8 cellular contexts compared by ENCODE assay signal in genomic region chr2:11154460-11155325, GRCh38. TPM values are rescaled to one million over a fixed set of nuclear protein-coding genes. Genes with fewer than 3 reads are reported as not detected.
DNase-seq lines count a peak whose midpoint lies in the region; ATAC-seq, FAIRE-seq and TF ChIP-seq lines count a peak whose summit lies in the region.

No MANE protein-coding gene starts in this region.

- no peaks in the 10 kb centered on the region; the same call in 2 of the 3 replicates for H3K36me3 Mint-ChIP-seq in GM23338 (ENCODE audit: low read depth)
- no peaks in the 10 kb centered on the region for H3K36me3 Mint-ChIP-seq in activated T-helper 1 cell treated with anti-CD3 and anti-CD28 coated beads, Interleukin-12 subunit alpha, Interleukin-12 subunit beta, Interleukin-2, Interleukin-4 antibody, amounts not matched to agents 30 ng/mL and 10 ng/mL and 1 ng/mL, durations not matched to agents 14 hours and 24 hours and 36 hours (ENCODE audit: low read depth)
- no peaks in the 10 kb centered on the region for H3K36me3 Mint-ChIP-seq in natural killer cell
- H3K36me3 Mint-ChIP-seq in stimulated activated naive B cell treated with anti-CD40 and anti-IgM and Interleukin-4, amounts not matched to agents 10 μg/mL and 1 μg/mL and 100 μg/mL, for 72 hours: no peaks in the 10 kb centered on the region

- H4K20me1 ChIP-seq in GM23338 (replicated peaks; ENCODE audit: insufficient read depth) (no peaks in the 10 kb centered on the region), Karpas-422 (ENCODE audit: insufficient read depth, low read depth, low read length) (no peaks in the 10 kb centered on the region), fibroblast of lung (ENCODE audit: control insufficient read depth, extremely low read depth, insufficient read depth, low read length) (no peaks in the 10 kb centered on the region)

- H3K9me3 ChIP-seq in Karpas-422 (ENCODE audit: low read length) (no peaks in the 10 kb centered on the region), fibroblast of lung (ENCODE audit: control insufficient read depth, insufficient read depth, low read depth, low read length) (no peaks in the 10 kb centered on the region)

- H2AFZ ChIP-seq in GM23338 (peak overlapping the region; percentile 83), Karpas-422 (ENCODE audit: low read length) (peak overlapping the region; percentile 99), fibroblast of lung (ENCODE audit: low read length) (peak overlapping the region; percentile 94)

- H3K4me3 Mint-ChIP-seq in GM23338 (peak overlapping the region; percentile 71), natural killer cell (peak overlapping the region; percentile 75)
- H3K4me3 Mint-ChIP-seq in activated T-helper 1 cell treated with anti-CD3 and anti-CD28 coated beads, Interleukin-12 subunit alpha, Interleukin-12 subunit beta, Interleukin-2, Interleukin-4 antibody, amounts not matched to agents 30 ng/mL and 10 ng/mL and 1 ng/mL, durations not matched to agents 14 hours and 24 hours and 36 hours: peak overlapping the region; percentile 85
- peak overlapping the region; percentile 88 for H3K4me3 Mint-ChIP-seq in stimulated activated naive B cell treated with anti-CD40 and anti-IgM and Interleukin-4, amounts not matched to agents 10 μg/mL and 1 μg/mL and 100 μg/mL, for 72 hours

- intact Hi-C loops in activated T-helper 1 cell treated with anti-CD3 and anti-CD28 coated beads, Interleukin-12 subunit alpha, Interleukin-12 subunit beta, Interleukin-2, Interleukin-4 antibody, amounts not matched to agents 30 ng/mL and 10 ng/mL and 1 ng/mL, durations not matched to agents 14 hours and 24 hours and 36 hours (cut with micrococcal nuclease): loop anchor here (1.0 to 2.0 kb wide), 8 partner anchors 22 to 1732 kb away; partner anchors contain the start of genes CPSF3, ITGB1BP1, LPIN1 and PDIA6
- intact Hi-C loops in natural killer cell (cut with micrococcal nuclease): loop anchor here (2.0 to 10.0 kb wide), 3 partner anchors 22 to 313 kb away; partner anchors contain the start of genes E2F6 and ROCK2

- TF ChIP-seq CTCF in GM23338 (conservative IDR thresholded peaks at IDR 0.05; ENCODE audit: low read depth in 2 of 2): no peak
- TF ChIP-seq CTCF in fibroblast of lung (conservative IDR thresholded peaks at IDR 0.05 in 1 of 2, IDR thresholded peaks at IDR 0.05 in 1 of 2; ENCODE audit: low read depth in 1 of 2, low read length in 2 of 2): no peak
- no peak for TF ChIP-seq CTCF in natural killer cell (IDR thresholded peaks at IDR 0.05)

- peaks cover 6% of the 10 kb centered on the region; the same call in 1 of the 2 replicates for H3K27me3 ChIP-seq in GM23338 (ENCODE audit: insufficient read depth)
- H3K27me3 ChIP-seq in Karpas-422 (ENCODE audit: low read length): no peaks in the 10 kb centered on the region
- no peaks in the 10 kb centered on the region for H3K27me3 ChIP-seq in fibroblast of lung (ENCODE audit: control insufficient read depth, insufficient read depth, low read length)

- H3K4me2 ChIP-seq in GM23338 (peak overlapping the region; percentile 78), Karpas-422 (ENCODE audit: low read depth, low read length, poor library complexity, severe bottlenecking) (peak overlapping the region; percentile 100), fibroblast of lung (ENCODE audit: extremely low read depth, insufficient read depth, low read length) (peak overlapping the region; percentile 97)

- H3K9me2 ChIP-seq in GM23338 (ENCODE audit: insufficient read depth) (no peaks in the 10 kb centered on the region), Karpas-422 (replicated peaks; ENCODE audit: insufficient read depth, low read length) (no peaks in the 10 kb centered on the region)

- peak overlapping the region; percentile 82 for H3K9ac ChIP-seq in Karpas-422 (ENCODE audit: low read length)
- H3K9ac ChIP-seq in fibroblast of lung (ENCODE audit: insufficient read depth, low read length): peak overlapping the region; percentile 62

- H3K4me1 Mint-ChIP-seq in GM23338 (peaks cover 13% of the 10 kb centered on the region), natural killer cell (peaks cover 12 to 22% of the 10 kb centered on the region in 2 donors)
- peaks cover 12% of the 10 kb centered on the region for H3K4me1 Mint-ChIP-seq in activated T-helper 1 cell treated with anti-CD3 and anti-CD28 coated beads, Interleukin-12 subunit alpha, Interleukin-12 subunit beta, Interleukin-2, Interleukin-4 antibody, amounts not matched to agents 30 ng/mL and 10 ng/mL and 1 ng/mL, durations not matched to agents 14 hours and 24 hours and 36 hours (ENCODE audit: low read depth)
- H3K4me1 Mint-ChIP-seq in stimulated activated naive B cell treated with anti-CD40 and anti-IgM and Interleukin-4, amounts not matched to agents 10 μg/mL and 1 μg/mL and 100 μg/mL, for 72 hours: peaks cover 12 to 18% of the 10 kb centered on the region in 2 donors

- H3K27ac ChIP-seq in GM23338 (ENCODE audit: low read depth) (peak overlapping the region; percentile 89), Karpas-422 (ENCODE audit: low read length) (no peak overlapping the region), fibroblast of lung (ENCODE audit: insufficient read depth, low read length) (peak overlapping the region; percentile 90)

- DNase-seq in EH (ENCODE audit: low read depth): peak; percentile 97
- peak; percentile 97 for DNase-seq in GM23338 (ENCODE audit: low spot score)
- DNase-seq in Karpas-422: peak; percentile 99
- DNase-seq in RCC 7860 (ENCODE audit: low spot score): peak; percentile 85
- DNase-seq in activated T-helper 1 cell treated with anti-CD3 and anti-CD28 coated beads, Interleukin-12 subunit alpha, Interleukin-12 subunit beta, Interleukin-2, Interleukin-4 antibody, amounts not matched to agents 30 ng/mL and 10 ng/mL and 1 ng/mL, durations not matched to agents 14 hours and 24 hours and 36 hours (ENCODE audit: low spot score): peak; percentile 94
- peak; percentile 90 to 96 for DNase-seq in fibroblast of lung (ENCODE audit: low read depth in 2 of 2)
- peak; percentile 94 for DNase-seq in natural killer cell
- DNase-seq in stimulated activated naive B cell treated with anti-CD40 and anti-IgM and Interleukin-4, amounts not matched to agents 10 μg/mL and 1 μg/mL and 100 μg/mL, for 72 hours: peak; percentile 95

- ATAC-seq in GM23338: peak; percentile 66
- peak; percentile 90 to 97 (median 91) for ATAC-seq in natural killer cell
- ATAC-seq in stimulated activated naive B cell treated with anti-CD40 and anti-IgM and Interleukin-4, amounts not matched to agents 10 μg/mL and 1 μg/mL and 100 μg/mL, for 72 hours (replicated peaks): peak; percentile 90 to 92

- H3K27me3 Mint-ChIP-seq in GM23338 (ENCODE audit: insufficient read depth, low read depth, poor library complexity): peaks cover 14% of the 10 kb centered on the region
- H3K27me3 Mint-ChIP-seq in activated T-helper 1 cell treated with anti-CD3 and anti-CD28 coated beads, Interleukin-12 subunit alpha, Interleukin-12 subunit beta, Interleukin-2, Interleukin-4 antibody, amounts not matched to agents 30 ng/mL and 10 ng/mL and 1 ng/mL, durations not matched to agents 14 hours and 24 hours and 36 hours (ENCODE audit: insufficient read depth): peaks cover 7% of the 10 kb centered on the region
- H3K27me3 Mint-ChIP-seq in natural killer cell (ENCODE audit: low read depth in 2 of 2): no peaks in the 10 kb centered on the region
- no peaks in the 10 kb centered on the region for H3K27me3 Mint-ChIP-seq in stimulated activated naive B cell treated with anti-CD40 and anti-IgM and Interleukin-4, amounts not matched to agents 10 μg/mL and 1 μg/mL and 100 μg/mL, for 72 hours

- no peaks in the 10 kb centered on the region; the same call in 1 of the 3 replicates for H3K9me3 Mint-ChIP-seq in GM23338
- no peaks in the 10 kb centered on the region for H3K9me3 Mint-ChIP-seq in activated T-helper 1 cell treated with anti-CD3 and anti-CD28 coated beads, Interleukin-12 subunit alpha, Interleukin-12 subunit beta, Interleukin-2, Interleukin-4 antibody, amounts not matched to agents 30 ng/mL and 10 ng/mL and 1 ng/mL, durations not matched to agents 14 hours and 24 hours and 36 hours
- no peaks in the 10 kb centered on the region for H3K9me3 Mint-ChIP-seq in natural killer cell
- H3K9me3 Mint-ChIP-seq in stimulated activated naive B cell treated with anti-CD40 and anti-IgM and Interleukin-4, amounts not matched to agents 10 μg/mL and 1 μg/mL and 100 μg/mL, for 72 hours: no peaks in the 10 kb centered on the region

- peak overlapping the region; percentile 62 for H3K27ac Mint-ChIP-seq in GM23338
- H3K27ac Mint-ChIP-seq in activated T-helper 1 cell treated with anti-CD3 and anti-CD28 coated beads, Interleukin-12 subunit alpha, Interleukin-12 subunit beta, Interleukin-2, Interleukin-4 antibody, amounts not matched to agents 30 ng/mL and 10 ng/mL and 1 ng/mL, durations not matched to agents 14 hours and 24 hours and 36 hours: peak overlapping the region; percentile 83
- peak overlapping the region; percentile 75 to 86 for H3K27ac Mint-ChIP-seq in natural killer cell
- H3K27ac Mint-ChIP-seq in stimulated activated naive B cell treated with anti-CD40 and anti-IgM and Interleukin-4, amounts not matched to agents 10 μg/mL and 1 μg/mL and 100 μg/mL, for 72 hours: peak overlapping the region; percentile 95

- FAIRE-seq in RCC 7860 (lab: Jason Lieb, UNC): no peak

- H3K4me3 ChIP-seq in GM23338: peak overlapping the region; percentile 55
- peak overlapping the region; percentile 84 for H3K4me3 ChIP-seq in Karpas-422 (ENCODE audit: low read length)
- H3K4me3 ChIP-seq in fibroblast of lung (replicated peaks in 1 of 4; ENCODE audit: control extremely low read depth in 1 of 4, insufficient read depth in 1 of 4, low read depth in 3 of 4, low read length in 4 of 4): peak overlapping the region; percentile 44 to 64 (median 51)

- peaks cover 14% of the 10 kb centered on the region; the same call in 1 of the 2 replicates for H3F3A ChIP-seq in GM23338 (replicated peaks; ENCODE audit: low read depth)

- H3K4me1 ChIP-seq in GM23338 (ENCODE audit: insufficient read depth) (no peaks in the 10 kb centered on the region; the same call in 1 of the 2 replicates), Karpas-422 (ENCODE audit: low read length) (peaks cover 15% of the 10 kb centered on the region), fibroblast of lung (ENCODE audit: control insufficient read depth, extremely low read depth, insufficient read depth, low read length) (peaks cover 8% of the 10 kb centered on the region)

- no peaks in the 10 kb centered on the region for H3K36me3 ChIP-seq in GM23338 (ENCODE audit: insufficient read depth)
- H3K36me3 ChIP-seq in Karpas-422 (ENCODE audit: insufficient read depth, low read length): no peaks in the 10 kb centered on the region
- no peaks in the 10 kb centered on the region for H3K36me3 ChIP-seq in fibroblast of lung (ENCODE audit: control insufficient read depth, insufficient read depth, low read length)

- H3K79me2 ChIP-seq in GM23338 (replicated peaks; ENCODE audit: insufficient read depth) (no peaks in the 10 kb centered on the region), Karpas-422 (ENCODE audit: low read length) (no peaks in the 10 kb centered on the region), fibroblast of lung (ENCODE audit: control insufficient read depth, insufficient read depth, low read length) (no peaks in the 10 kb centered on the region)

RNA-seq across cellular contexts. Expression of gene SLC66A3, which starts 0.6 kb away (rescaled TPM):
- total RNA-seq in GM23338 (2014; rRNA removed; shearing (Covaris generic)): 16.5 and 18.4 TPM in 2 replicates
- polyA plus RNA-seq in GM23338 (2016; fragmentation: Nextera tagmentation; extraction: Ambion mirVana) (13.7 TPM in 2 replicates), fibroblast of lung (33.3 and 39.8 TPM in 2 replicates)
- 10.9 and 18.2 TPM in 2 replicates for total RNA-seq in Karpas-422 (2014; rRNA removed; shearing (Covaris generic); ENCODE audit: low replicate concordance)
- total RNA-seq in activated T-helper 1 cell treated with anti-CD3 and anti-CD28 coated beads, Interleukin-12 subunit alpha, Interleukin-12 subunit beta, Interleukin-2, Interleukin-4 antibody, amounts not matched to agents 30 ng/mL and 10 ng/mL and 1 ng/mL, durations not matched to agents 14 hours and 24 hours and 36 hours: 7.2 and 7.9 TPM in 2 replicates
- total RNA-seq in fibroblast of lung (31.7 and 46.5 TPM in 2 replicates), natural killer cell (10 to 100 TPM; 21.8 to 23.7 (median 22.5) TPM)
- 20.9 and 22.9 TPM in 2 replicates for polyA plus RNA-seq in fibroblast of lung (2012)
- polyA minus RNA-seq in fibroblast of lung (ENCODE audit: low replicate concordance): 32.5 and 63.8 TPM in 2 replicates
